Comparison of ENCODE assay signal across 8 cellular contexts in the genomic region with DNA sequence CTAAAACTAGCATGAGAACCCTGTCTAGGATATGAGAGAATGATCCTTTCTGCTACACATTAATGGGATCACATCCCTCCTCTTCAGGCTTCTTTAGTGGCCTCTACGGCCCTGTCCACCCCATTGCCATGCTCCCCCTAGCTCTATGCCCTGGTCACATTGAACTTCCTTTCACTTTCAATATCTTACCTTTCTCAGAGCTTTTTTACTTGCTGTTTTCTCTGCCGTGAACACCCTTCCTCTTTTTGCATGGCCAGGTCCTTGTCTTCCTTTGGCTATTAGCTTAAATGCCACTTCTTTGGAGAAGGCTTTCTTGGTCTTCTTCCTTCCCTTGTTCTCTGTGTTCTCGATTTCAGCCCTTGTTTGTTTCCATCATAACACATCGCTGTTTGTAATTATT.
DNase-seq lines count a peak whose midpoint lies in the region; ATAC-seq and TF ChIP-seq lines count a peak whose summit lies in the region.

No MANE protein-coding gene starts in this region.

- H3K27ac ChIP-seq in KOPT-K1 (ENCODE audit: low read depth, low read length, poor library complexity, severe bottlenecking) = peak overlapping the region; percentile 26

- H3K36me3 Mint-ChIP-seq in osteocyte (ENCODE audit: unreplicated experiment) = no peaks in the 10 kb centered on the region

- H3K27ac Mint-ChIP-seq in osteocyte (ENCODE audit: unreplicated experiment) = no peak overlapping the region

- peaks cover 23% of the 10 kb centered on the region for H3K27me3 Mint-ChIP-seq in osteocyte (ENCODE audit: unreplicated experiment)

- TF ChIP-seq CTCF in GM13976 (IDR thresholded peaks at IDR 0.05; ENCODE audit: borderline replicate concordance, control extremely low read depth, extremely low read depth, insufficient read depth, missing control alignments) = no peak
- TF ChIP-seq CTCF in osteocyte (IDR thresholded peaks at IDR 0.05) = no peak

- in situ Hi-C loops in GM13976 (cut with MboI; ENCODE audit: low sequenced_read_pairs, unreplicated experiment) = no loop called here

- H3K36me3 ChIP-seq in KOPT-K1 (ENCODE audit: insufficient read depth, low read length) = no peaks in the 10 kb centered on the region

- H3K9me3 Mint-ChIP-seq in osteocyte (ENCODE audit: unreplicated experiment) = no peaks in the 10 kb centered on the region

- no peak overlapping the region for H3K4me3 Mint-ChIP-seq in osteocyte (ENCODE audit: unreplicated experiment)

- H3K9me3 ChIP-seq in KOPT-K1 (ENCODE audit: insufficient read depth, low read length, poor library complexity, severe bottlenecking) = no peaks in the 10 kb centered on the region

- H3K4me1 Mint-ChIP-seq in osteocyte (ENCODE audit: unreplicated experiment) = peaks cover 2% of the 10 kb centered on the region

- peak; percentile 88 for ATAC-seq in GM21576 (IDR thresholded peaks at IDR 0.05; ENCODE audit: unreplicated experiment)

- DNase-seq in GM13976 (ENCODE audit: low spot score) (peak; percentile 21), fibroblast of peridontal ligament (ENCODE audit: extremely low read depth) (peak; percentile 29), SW 1271 (lab: John Stamatoyannopoulos, UW) (no peak), osteocyte (ENCODE audit: extremely low spot score, unreplicated experiment) (no peak), H4 (ENCODE audit: low spot score) (no peak), A172 (ENCODE audit: low spot score) (no peak)

Comparison
In these comparisons a context has a peak if more than half of its experiments do, and no peak if none do; other contexts are left out.
1. DNase-seq: peak in GM13976 (single experiment) and fibroblast of peridontal ligament (single experiment); none in SW 1271 (0 of 2), osteocyte (single experiment), H4 (single experiment) and A172 (single experiment).